In the genomic region with DNA sequence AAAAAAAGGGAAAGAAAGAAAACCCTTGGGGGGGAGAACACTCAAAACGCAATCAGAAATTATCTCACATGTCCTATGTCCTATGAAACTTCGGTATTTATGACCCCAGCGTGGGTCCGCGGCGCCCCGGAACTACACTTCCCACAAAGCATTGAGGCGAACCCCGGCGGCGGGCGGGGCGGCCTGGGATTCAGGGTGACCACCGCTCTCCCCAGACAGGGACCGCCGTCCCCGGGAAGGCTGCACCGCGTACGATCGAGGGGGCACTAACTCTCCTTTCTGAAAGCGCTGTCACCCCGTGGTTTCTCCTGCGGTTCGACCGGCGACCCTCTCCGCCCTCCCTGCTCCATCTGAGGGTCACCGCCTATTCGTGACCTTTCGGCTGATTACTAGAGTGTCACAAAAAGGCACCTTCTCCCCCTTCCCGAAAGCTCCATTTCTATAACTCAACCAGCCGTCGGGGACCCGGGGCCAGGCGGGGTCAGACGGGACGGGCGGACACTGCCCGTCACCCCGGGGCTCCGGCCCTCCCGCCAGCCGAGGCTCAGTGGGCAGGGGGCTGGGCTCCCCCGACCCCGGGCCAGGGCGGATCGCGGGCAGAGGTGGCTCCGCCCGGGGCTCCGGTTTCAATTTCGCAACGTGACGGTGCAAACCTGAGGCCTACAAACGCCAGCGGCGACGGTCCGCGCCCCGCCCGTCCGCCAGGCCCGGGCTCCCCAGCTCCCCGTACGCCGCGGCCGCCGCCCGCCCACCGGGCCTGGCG, we compare ENCODE assay signal across 8 cellular contexts. TPM values are rescaled to one million over a fixed set of nuclear protein-coding genes. Genes with fewer than 3 reads are reported as not detected.
DNase-seq lines count a peak whose midpoint lies in the region; ATAC-seq and TF ChIP-seq lines count a peak whose summit lies in the region.

No MANE protein-coding gene starts in this region.

- ATAC-seq in T-cell (replicated peaks in 1 of 4) = peak; percentile 41 to 56 (median 45)

- no peaks in the 10 kb centered on the region for H3K9me3 ChIP-seq in left ventricle myocardium inferior (replicated peaks)
- no peaks in the 10 kb centered on the region for H3K9me3 ChIP-seq in prostate gland

- peak overlapping the region; percentile 77 to 83 for H3K27ac Mint-ChIP-seq in T-cell

- H3K4me1 Mint-ChIP-seq in T-cell = peaks cover 32 to 38% (median 33%) of the 10 kb centered on the region in 3 donors

- intact Hi-C loops in left ventricle myocardium inferior (cut with micrococcal nuclease) = no loop called here
- intact Hi-C loops in prostate gland (cut with DNase I) = loop anchor here (5.0 kb wide), 1 partner anchor 44 kb away; a partner anchor contains a TSS

- TF ChIP-seq CTCF in left ventricle myocardium inferior (IDR thresholded peaks at IDR 0.05; ENCODE audit: borderline replicate concordance) = no peak
- no peak for TF ChIP-seq CTCF in prostate gland (IDR thresholded peaks at IDR 0.05)

- peak overlapping the region; percentile 98 for H3K27ac ChIP-seq in left ventricle myocardium inferior (replicated peaks)
- peak overlapping the region; percentile 98 to 99 for H3K27ac ChIP-seq in prostate gland
- H3K27ac ChIP-seq in urinary bladder (ENCODE audit: low read depth) = peak overlapping the region; percentile 96

- H3K27me3 Mint-ChIP-seq in T-cell = peaks cover 2 to 4% of the 10 kb centered on the region in 2 donors

- H3K27me3 ChIP-seq in left ventricle myocardium inferior (ENCODE audit: low read depth) (no peaks in the 10 kb centered on the region), prostate gland (replicated peaks; ENCODE audit: insufficient read depth) (no peaks in the 10 kb centered on the region)

- peak overlapping the region; percentile 81 to 85 (median 83) for H3K4me3 Mint-ChIP-seq in T-cell

- WGBS in prostate gland = under 1% methylated on average over 62 of the region's 74 CpGs
- WGBS in urinary bladder = under 1% methylated on average over 74 of the region's 74 CpGs

- H3K4me1 ChIP-seq in left ventricle myocardium inferior (peaks cover 45% of the 10 kb centered on the region), prostate gland (replicated peaks) (peaks cover 4% of the 10 kb centered on the region), urinary bladder (ENCODE audit: insufficient read depth) (no peaks in the 10 kb centered on the region)

- no peaks in the 10 kb centered on the region for H3K9me3 Mint-ChIP-seq in T-cell

- H3K36me3 Mint-ChIP-seq in T-cell = no peaks in the 10 kb centered on the region

- H3K36me3 ChIP-seq in left ventricle myocardium inferior = no peaks in the 10 kb centered on the region
- no peaks in the 10 kb centered on the region for H3K36me3 ChIP-seq in prostate gland
- no peaks in the 10 kb centered on the region for H3K36me3 ChIP-seq in urinary bladder (ENCODE audit: insufficient read depth)

- peak; percentile 53 for TF ChIP-seq POLR2A in prostate gland (IDR thresholded peaks at IDR 0.05)

- DNase-seq in H4 (ENCODE audit: low spot score) (peak; percentile 50), LHCN-M2 (ENCODE audit: low read depth) (peak; percentile 51), T-cell (peak; percentile 13 to 63 (median 41)), amniotic stem cell (lab: John Stamatoyannopoulos, UW) (peak; percentile 38), left ventricle myocardium inferior (peak; percentile 80), prostate gland (ENCODE audit: low spot score) (peak; percentile 74)

- H3K4me3 ChIP-seq in GM08714 (ENCODE audit: low read length) (peak overlapping the region; percentile 61), left ventricle myocardium inferior (peak overlapping the region; percentile 92), prostate gland (peak overlapping the region; percentile 75 to 85), urinary bladder (ENCODE audit: low read depth, low read length) (peak overlapping the region; percentile 99)

- POLR2A ChIA-PET in T-cell (lab: Charles Lee) = interaction anchor here (0.6 to 1.2 kb wide), 3 partner anchors 40 to 896 kb away, joined by 5 to 10 read pairs (median 7); no protein-coding TSS in a partner anchor

- CTCF ChIA-PET in T-cell (lab: Charles Lee) = interaction anchor here in 1 of 2 donors (0.6 kb wide), 1 partner anchor 148 kb away, joined by 4 read pairs; a partner anchor contains a TSS

RNA-seq across cellular contexts. Expression of a gene that starts 1.3 kb away (rescaled TPM):
- total RNA-seq in H4 (2014; rRNA removed; shearing (Covaris generic)) = 43.9 and 44.8 TPM in 2 replicates
- total RNA-seq in LHCN-M2 (2014; rRNA removed) (47.6 and 48.5 TPM in 2 replicates), T-cell (10 to 100 TPM; 50.5 to 67.1 (median 63.1) TPM), left ventricle myocardium inferior (115 TPM), prostate gland (100 to 1,000 TPM in 1 of 2 donors, 10 to 100 TPM in 1; 87.8 to 103 TPM), urinary bladder (100 TPM)
- polyA plus RNA-seq in LHCN-M2 (2012) = 31.6 TPM
- polyA plus RNA-seq in urinary bladder = 32.7 TPM

RNA-seq across cellular contexts. Expression of a gene that starts 42.1 kb away (rescaled TPM):
- 0.21 TPM in 1 of 2 replicates, not detected in the other for total RNA-seq in H4 (2014; rRNA removed; shearing (Covaris generic))
- 0.75 and 1.0 TPM in 2 replicates for total RNA-seq in LHCN-M2 (2014; rRNA removed)
- polyA plus RNA-seq in LHCN-M2 (2012) = 0.26 TPM
- 10 to 100 TPM; 13.5 to 21.5 (median 16.5) TPM for total RNA-seq in T-cell
- 5.8 TPM for total RNA-seq in left ventricle myocardium inferior
- 10 to 100 TPM; 12.8 to 30.4 TPM for total RNA-seq in prostate gland
- total RNA-seq in urinary bladder = 19.0 TPM
- 0.94 TPM for polyA plus RNA-seq in urinary bladder

Comparison
In these comparisons a context has a peak if more than half of its experiments do, and no peak if none do; other contexts are left out.
1. Peak in every context shown above with its lines: DNase-seq, ATAC-seq, H3K4me3 ChIP-seq and H3K27ac ChIP-seq.